15 cellular contexts compared by ENCODE assay signal in genomic region chr2:85288244-85288725, GRCh38. TPM values are rescaled to one million over a fixed set of nuclear protein-coding genes. Genes with fewer than 3 reads are reported as not detected.
A peak's percentile ranks its signal among the peaks of the same experiment; 100 is the strongest.
DNase-seq lines count a peak whose midpoint lies in the region; ATAC-seq and TF ChIP-seq lines count a peak whose summit lies in the region.
"Had no signal": no experiment of that assay in that cellular context is flagged by ENCODE, and none has a peak within 500 bp of the region (broad histone marks: within the 10 kb centered on the region; RNA-seq: fewer than 3 reads in every experiment).

No MANE protein-coding gene starts in this region.

- H3K23ac ChIP-seq in mesendoderm (ENCODE audit: low read length), result no peak overlapping the region

- H2BK120ac ChIP-seq in mesendoderm (ENCODE audit: low read depth, low read length), result no peak overlapping the region

- H2BK5ac ChIP-seq in mesendoderm (ENCODE audit: low read length), result no peak overlapping the region

- no peaks in the 10 kb centered on the region for H3K4me1 ChIP-seq in mesendoderm (ENCODE audit: control insufficient read depth, low read depth, low read length)
- H3K4me1 ChIP-seq: colonic mucosa had no signal

- H3K4me3 ChIP-seq in AG04449 (ENCODE audit: low read depth, low read length) (no peak overlapping the region), mesendoderm (ENCODE audit: low read length) (no peak overlapping the region), dorsolateral prefrontal cortex (no peak overlapping the region)
- H3K4me3 ChIP-seq: BLaER1, colonic mucosa, heart right ventricle had no signal

- no peak overlapping the region for H2AK5ac ChIP-seq in mesendoderm (ENCODE audit: low read length)

- CTCF ChIA-PET in AG04449 (lab: Yijun Ruan, JAX), result interaction anchor here (0.7 to 12.2 kb wide), 11 partner anchors 9 to 362 kb away, joined by 3 to 188 read pairs (median 4); partner anchors contain the start of gene TCF7L1

- H3K56ac ChIP-seq in mesendoderm (ENCODE audit: low read length), result no peak overlapping the region

- no peak overlapping the region for H3K9ac ChIP-seq in mesendoderm (ENCODE audit: low read length)
- H3K9ac ChIP-seq: BLaER1 had no signal

- no peaks in the 10 kb centered on the region for H3K9me3 Mint-ChIP-seq in brain
- H3K9me3 Mint-ChIP-seq: activated B cell treated with CpG ODN at 0.5 μM for 24 hours; activated T-cell treated with anti-CD3 and anti-CD28 coated beads, Interleukin-2, amount 50 U/mL, for 72 hours had no signal

- peak overlapping the region in 1 of 5 experiments; percentile 65 for H3K4me3 Mint-ChIP-seq in brain
- H3K4me3 Mint-ChIP-seq: activated B cell treated with CpG ODN at 0.5 μM for 24 hours; activated T-cell treated with anti-CD3 and anti-CD28 coated beads, Interleukin-2, amount 50 U/mL, for 72 hours had no signal

- no peak overlapping the region for H4K5ac ChIP-seq in mesendoderm (ENCODE audit: low read length)

- H3K36me3 Mint-ChIP-seq in brain, result peaks cover 26% of the 10 kb centered on the region

- no peaks in the 10 kb centered on the region for H3K27me3 Mint-ChIP-seq in brain

- no peak overlapping the region for H2BK15ac ChIP-seq in mesendoderm (replicated peaks; ENCODE audit: low read depth)

- intact Hi-C loops in dorsolateral prefrontal cortex (cut with DNase I), result loop anchor here in 1 of 2 donors (5.0 to 10.0 kb wide), 3 partner anchors 153 to 793 kb away; partner anchors contain the start of gene TCF7L1

- H3K27me3 ChIP-seq in mesendoderm (ENCODE audit: insufficient read depth, low read length, poor library complexity) (no peaks in the 10 kb centered on the region), dorsolateral prefrontal cortex (no peaks in the 10 kb centered on the region)
- H3K27me3 ChIP-seq: BLaER1, colonic mucosa, heart right ventricle had no signal

- H3K4ac ChIP-seq in mesendoderm (ENCODE audit: low read depth, low read length), result no peak overlapping the region

- no peak overlapping the region for H3K27ac ChIP-seq in mesendoderm (ENCODE audit: low read depth, low read length)
- no peak overlapping the region for H3K27ac ChIP-seq in dorsolateral prefrontal cortex
- H3K27ac ChIP-seq: BLaER1, colonic mucosa, heart right ventricle had no signal

- POLR2A ChIA-PET in AG04449 (lab: Yijun Ruan, JAX), result interaction anchor here (1.0 kb wide), 1 partner anchor 176 kb away, joined by 3 read pairs; no protein-coding TSS in a partner anchor

- TF ChIP-seq CTCF in AG04449 (IDR thresholded peaks at IDR 0.05; ENCODE audit: insufficient read depth, low read length, missing control alignments) (no peak), brain (conservative IDR thresholded peaks at IDR 0.05) (no peak), dorsolateral prefrontal cortex (IDR thresholded peaks at IDR 0.05 in 54 of 56, conservative IDR thresholded peaks at IDR 0.05 in 2 of 56; ENCODE audit: low read depth in 1 of 56, partially characterized antibody in 56 of 56) (no peak)

- no peak for ATAC-seq in HG03097 (IDR thresholded peaks at IDR 0.05; ENCODE audit: low FRiP score, unreplicated experiment)
- ATAC-seq: activated T-cell treated with anti-CD3 and anti-CD28 coated beads, Interleukin-2, amount 50 U/mL, for 72 hours; heart right ventricle; Panc1 had no signal

- no CpG with 5 or more reads among the region's 10 CpGs for WGBS in mesendoderm (ENCODE audit: extremely low coverage, insufficient coverage, low lambda C conversion rate)

- peaks cover 22% of the 10 kb centered on the region for H3K4me1 Mint-ChIP-seq in brain

- H3K18ac ChIP-seq in mesendoderm (ENCODE audit: low read length), result no peak overlapping the region

- DNase-seq in AG04449 (ENCODE audit: low read depth, low spot score), result peak; percentile 50
- peak; percentile 66 for DNase-seq in HT-29 (ENCODE audit: low spot score)
- peak; percentile 60 for DNase-seq in mesendoderm
- no peak for DNase-seq in NCI-H1105 treated with DMSO at 0.1 percent for 48 hours (lab: John Stamatoyannopoulos, UW)
- DNase-seq in dorsolateral prefrontal cortex, result no peak
- DNase-seq in nucleus accumbens (lab: John Stamatoyannopoulos, UW), result no peak
- DNase-seq: activated B cell treated with CpG ODN at 0.5 μM for 24 hours; activated T-cell treated with anti-CD3 and anti-CD28 coated beads, Interleukin-2, amount 50 U/mL, for 72 hours; colonic mucosa; heart right ventricle; NCI-H1930 had no signal

- no peaks in the 10 kb centered on the region for H3K36me3 ChIP-seq in mesendoderm (ENCODE audit: control insufficient read depth, insufficient read depth, low read length)
- H3K36me3 ChIP-seq: BLaER1, colonic mucosa had no signal

- no peaks in the 10 kb centered on the region for H3K79me2 ChIP-seq in mesendoderm (ENCODE audit: control insufficient read depth, insufficient read depth, low read length)

- H4K8ac ChIP-seq in mesendoderm (ENCODE audit: low read depth, low read length), result no peak overlapping the region

- peak overlapping the region in 3 of 5 experiments; percentile 27 to 80 (median 38) for H3K27ac Mint-ChIP-seq in brain
- H3K27ac Mint-ChIP-seq: activated B cell treated with CpG ODN at 0.5 μM for 24 hours; activated T-cell treated with anti-CD3 and anti-CD28 coated beads, Interleukin-2, amount 50 U/mL, for 72 hours had no signal

- H3K79me1 ChIP-seq in mesendoderm (ENCODE audit: low read length), result no peaks in the 10 kb centered on the region

- no peak overlapping the region for H3K4me2 ChIP-seq in mesendoderm (ENCODE audit: low read length)

RNA-seq across cellular contexts. Expression of gene TGOLN2, which starts 39.5 kb away (rescaled TPM):
- 121 and 133 TPM in 2 replicates for total RNA-seq in HT-29 (2014; rRNA removed; shearing (Covaris generic))
- 80.0 TPM for polyA plus RNA-seq in brain (ENCODE audit: insufficient read depth, low read depth, low replicate concordance)
- polyA plus RNA-seq in mesendoderm (2013, experiment 1 of 2), result 40.7 TPM
- 39.8 TPM for polyA plus RNA-seq in mesendoderm (2013, experiment 2 of 2)
- total RNA-seq in dorsolateral prefrontal cortex, result 100 to 1,000 TPM in 112 of 120 experiments, 10 to 100 TPM in 8; 90.8 to 148 (median 114) TPM

Comparison
In these comparisons a context has a peak if more than half of its experiments do, and no peak if none do; other contexts are left out.
1. DNase-seq: peak in AG04449 (single experiment), HT-29 (single experiment) and mesendoderm (single experiment); none in NCI-H1105 treated with DMSO at 0.1 percent for 48 hours (single experiment), dorsolateral prefrontal cortex (0 of 10) and nucleus accumbens (0 of 56).